1 cellular context compared by ENCODE assay signal in the genomic region with DNA sequence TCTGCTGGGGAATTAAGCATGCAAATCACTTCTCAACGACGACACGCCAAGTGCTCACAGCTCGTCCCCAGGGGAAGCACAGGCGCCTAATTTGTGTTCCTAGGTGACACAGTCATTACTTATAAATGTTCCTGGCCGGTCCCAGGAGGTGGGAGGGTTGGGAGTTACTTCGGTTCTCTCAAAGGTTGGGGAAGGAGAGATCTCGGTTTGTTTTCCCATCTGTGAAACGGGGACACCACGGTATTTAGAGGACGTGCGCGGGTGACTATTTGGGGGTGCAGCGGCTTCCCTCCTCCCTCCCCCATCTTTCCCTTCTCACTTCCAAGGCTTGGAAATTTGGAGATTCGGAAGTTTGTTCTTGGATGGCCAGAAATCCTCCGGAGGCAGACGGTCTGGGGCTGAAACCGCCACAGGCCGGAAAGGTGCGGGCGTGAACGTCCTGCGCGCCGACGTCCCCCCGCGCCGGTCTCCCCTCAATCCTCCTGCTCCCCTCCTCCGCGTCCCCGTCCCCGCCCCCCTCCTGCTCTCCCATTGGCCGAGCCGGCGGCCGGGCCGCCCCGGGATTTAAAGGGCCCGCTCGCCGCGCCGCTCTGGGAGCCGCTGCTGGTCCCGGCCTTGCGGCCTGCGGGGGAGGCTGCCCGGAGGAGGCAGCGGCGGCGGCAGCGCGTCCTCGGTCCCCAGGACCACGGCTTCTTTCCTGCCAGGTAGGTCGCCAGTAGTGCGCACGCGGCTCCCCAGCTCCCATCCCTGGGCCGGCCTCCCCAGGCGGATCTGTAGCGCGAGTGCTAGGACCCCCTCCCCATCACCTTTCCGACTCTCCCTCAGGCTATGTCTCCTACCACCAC.
TF ChIP-seq lines count a peak whose summit lies in the region.

TSS of gene PORCN (plus strand) at position 593 of the 845 bp plus-strand sequence. CDS start 829 bp downstream, outside the sequence.

TF ChIP-seq in HepG2, 621 proteins besides CTCF, POLR2A, EP300 and RAD21 (continued from another document and continues in another):
- TF ChIP-seq CCAR2 (optimal IDR thresholded peaks at IDR 0.05; ENCODE audit: low read depth, low read length), result no peak
- no peak for TF ChIP-seq SIX4 (CRISPR knock-in tag; IDR thresholded peaks at IDR 0.05)
- TF ChIP-seq, protein P1, sequence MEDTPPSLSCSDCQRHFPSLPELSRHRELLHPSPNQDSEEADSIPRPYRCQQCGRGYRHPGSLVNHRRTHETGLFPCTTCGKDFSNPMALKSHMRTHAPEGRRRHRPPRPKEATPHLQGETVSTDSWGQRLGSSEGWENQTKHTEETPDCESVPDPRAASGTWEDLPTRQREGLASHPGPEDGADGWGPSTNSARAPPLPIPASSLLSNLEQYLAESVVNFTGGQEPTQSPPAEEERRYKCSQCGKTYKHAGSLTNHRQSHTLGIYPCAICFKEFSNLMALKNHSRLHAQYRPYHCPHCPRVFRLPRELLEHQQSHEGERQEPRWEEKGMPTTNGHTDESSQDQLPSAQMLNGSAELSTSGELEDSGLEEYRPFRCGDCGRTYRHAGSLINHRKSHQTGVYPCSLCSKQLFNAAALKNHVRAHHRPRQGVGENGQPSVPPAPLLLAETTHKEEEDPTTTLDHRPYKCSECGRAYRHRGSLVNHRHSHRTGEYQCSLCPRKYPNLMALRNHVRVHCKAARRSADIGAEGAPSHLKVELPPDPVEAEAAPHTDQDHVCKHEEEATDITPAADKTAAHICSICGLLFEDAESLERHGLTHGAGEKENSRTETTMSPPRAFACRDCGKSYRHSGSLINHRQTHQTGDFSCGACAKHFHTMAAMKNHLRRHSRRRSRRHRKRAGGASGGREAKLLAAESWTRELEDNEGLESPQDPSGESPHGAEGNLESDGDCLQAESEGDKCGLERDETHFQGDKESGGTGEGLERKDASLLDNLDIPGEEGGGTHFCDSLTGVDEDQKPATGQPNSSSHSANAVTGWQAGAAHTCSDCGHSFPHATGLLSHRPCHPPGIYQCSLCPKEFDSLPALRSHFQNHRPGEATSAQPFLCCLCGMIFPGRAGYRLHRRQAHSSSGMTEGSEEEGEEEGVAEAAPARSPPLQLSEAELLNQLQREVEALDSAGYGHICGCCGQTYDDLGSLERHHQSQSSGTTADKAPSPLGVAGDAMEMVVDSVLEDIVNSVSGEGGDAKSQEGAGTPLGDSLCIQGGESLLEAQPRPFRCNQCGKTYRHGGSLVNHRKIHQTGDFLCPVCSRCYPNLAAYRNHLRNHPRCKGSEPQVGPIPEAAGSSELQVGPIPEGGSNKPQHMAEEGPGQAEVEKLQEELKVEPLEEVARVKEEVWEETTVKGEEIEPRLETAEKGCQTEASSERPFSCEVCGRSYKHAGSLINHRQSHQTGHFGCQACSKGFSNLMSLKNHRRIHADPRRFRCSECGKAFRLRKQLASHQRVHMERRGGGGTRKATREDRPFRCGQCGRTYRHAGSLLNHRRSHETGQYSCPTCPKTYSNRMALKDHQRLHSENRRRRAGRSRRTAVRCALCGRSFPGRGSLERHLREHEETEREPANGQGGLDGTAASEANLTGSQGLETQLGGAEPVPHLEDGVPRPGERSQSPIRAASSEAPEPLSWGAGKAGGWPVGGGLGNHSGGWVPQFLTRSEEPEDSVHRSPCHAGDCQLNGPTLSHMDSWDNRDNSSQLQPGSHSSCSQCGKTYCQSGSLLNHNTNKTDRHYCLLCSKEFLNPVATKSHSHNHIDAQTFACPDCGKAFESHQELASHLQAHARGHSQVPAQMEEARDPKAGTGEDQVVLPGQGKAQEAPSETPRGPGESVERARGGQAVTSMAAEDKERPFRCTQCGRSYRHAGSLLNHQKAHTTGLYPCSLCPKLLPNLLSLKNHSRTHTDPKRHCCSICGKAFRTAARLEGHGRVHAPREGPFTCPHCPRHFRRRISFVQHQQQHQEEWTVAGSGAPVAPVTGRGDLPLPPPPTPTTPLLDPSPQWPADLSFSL (CRISPR knock-in tag; IDR thresholded peaks at IDR 0.05), result no peak
- TF ChIP-seq SP4 (CRISPR knock-in tag; IDR thresholded peaks at IDR 0.05), result no peak; the same call in 1 of the 2 replicates
- no peak for TF ChIP-seq ZNF839 (CRISPR knock-in tag; IDR thresholded peaks at IDR 0.05; ENCODE audit: borderline replicate concordance)
- no peak for TF ChIP-seq ISX (CRISPR knock-in tag; conservative IDR thresholded peaks at IDR 0.05)
- no peak for TF ChIP-seq SP1 (IDR thresholded peaks at IDR 0.05)
- TF ChIP-seq SP1 (CRISPR knock-in tag; IDR thresholded peaks at IDR 0.05), result 0 out of 2 replicates have a peak, but pooled peaks have one; percentile 19
- TF ChIP-seq, protein P2, sequence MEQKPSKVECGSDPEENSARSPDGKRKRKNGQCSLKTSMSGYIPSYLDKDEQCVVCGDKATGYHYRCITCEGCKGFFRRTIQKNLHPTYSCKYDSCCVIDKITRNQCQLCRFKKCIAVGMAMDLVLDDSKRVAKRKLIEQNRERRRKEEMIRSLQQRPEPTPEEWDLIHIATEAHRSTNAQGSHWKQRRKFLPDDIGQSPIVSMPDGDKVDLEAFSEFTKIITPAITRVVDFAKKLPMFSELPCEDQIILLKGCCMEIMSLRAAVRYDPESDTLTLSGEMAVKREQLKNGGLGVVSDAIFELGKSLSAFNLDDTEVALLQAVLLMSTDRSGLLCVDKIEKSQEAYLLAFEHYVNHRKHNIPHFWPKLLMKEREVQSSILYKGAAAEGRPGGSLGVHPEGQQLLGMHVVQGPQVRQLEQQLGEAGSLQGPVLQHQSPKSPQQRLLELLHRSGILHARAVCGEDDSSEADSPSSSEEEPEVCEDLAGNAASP (CRISPR knock-in tag; IDR thresholded peaks at IDR 0.05; ENCODE audit: borderline replicate concordance), result no peak
- TF ChIP-seq PLRG1 (conservative IDR thresholded peaks at IDR 0.05), result no peak
- peak; percentile 44; the same call in 1 of the 2 replicates for TF ChIP-seq ZBTB10 (CRISPR knock-in tag; IDR thresholded peaks at IDR 0.05; ENCODE audit: borderline replicate concordance)
- no peak for TF ChIP-seq ZC3H4 (CRISPR knock-in tag; IDR thresholded peaks at IDR 0.05; ENCODE audit: borderline replicate concordance)
- no peak for TF ChIP-seq ZBTB7B (CRISPR knock-in tag; IDR thresholded peaks at IDR 0.05)
- TF ChIP-seq, protein P3, sequence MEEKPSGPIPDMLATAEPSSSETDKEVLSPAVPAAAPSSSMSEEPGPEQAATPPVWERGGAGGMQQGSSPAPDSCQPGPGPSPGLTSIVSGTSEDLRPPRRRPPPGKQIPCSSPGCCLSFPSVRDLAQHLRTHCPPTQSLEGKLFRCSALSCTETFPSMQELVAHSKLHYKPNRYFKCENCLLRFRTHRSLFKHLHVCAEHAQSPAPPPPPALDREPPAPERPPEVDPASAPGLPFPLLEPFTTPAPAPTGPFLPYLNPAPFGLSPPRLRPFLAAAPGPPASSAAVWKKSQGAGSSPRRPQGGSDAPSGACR (CRISPR knock-in tag; IDR thresholded peaks at IDR 0.05), result no peak
- TF ChIP-seq ZMYM2 (CRISPR knock-in tag; IDR thresholded peaks at IDR 0.05), result no peak
- TF ChIP-seq ZNF20 (CRISPR knock-in tag; IDR thresholded peaks at IDR 0.05), result no peak
- TF ChIP-seq ZNF639 (CRISPR knock-in tag; conservative IDR thresholded peaks at IDR 0.05), result no peak
- TF ChIP-seq AHR (CRISPR knock-in tag; IDR thresholded peaks at IDR 0.05), result no peak
- TF ChIP-seq ZBTB8A (CRISPR knock-in tag; IDR thresholded peaks at IDR 0.05; ENCODE audit: borderline replicate concordance, low read depth), result no peak
- no peak for TF ChIP-seq PRPF4 (IDR thresholded peaks at IDR 0.05; ENCODE audit: low read depth, low read length, poor library complexity, severe bottlenecking)
- TF ChIP-seq, protein P4, sequence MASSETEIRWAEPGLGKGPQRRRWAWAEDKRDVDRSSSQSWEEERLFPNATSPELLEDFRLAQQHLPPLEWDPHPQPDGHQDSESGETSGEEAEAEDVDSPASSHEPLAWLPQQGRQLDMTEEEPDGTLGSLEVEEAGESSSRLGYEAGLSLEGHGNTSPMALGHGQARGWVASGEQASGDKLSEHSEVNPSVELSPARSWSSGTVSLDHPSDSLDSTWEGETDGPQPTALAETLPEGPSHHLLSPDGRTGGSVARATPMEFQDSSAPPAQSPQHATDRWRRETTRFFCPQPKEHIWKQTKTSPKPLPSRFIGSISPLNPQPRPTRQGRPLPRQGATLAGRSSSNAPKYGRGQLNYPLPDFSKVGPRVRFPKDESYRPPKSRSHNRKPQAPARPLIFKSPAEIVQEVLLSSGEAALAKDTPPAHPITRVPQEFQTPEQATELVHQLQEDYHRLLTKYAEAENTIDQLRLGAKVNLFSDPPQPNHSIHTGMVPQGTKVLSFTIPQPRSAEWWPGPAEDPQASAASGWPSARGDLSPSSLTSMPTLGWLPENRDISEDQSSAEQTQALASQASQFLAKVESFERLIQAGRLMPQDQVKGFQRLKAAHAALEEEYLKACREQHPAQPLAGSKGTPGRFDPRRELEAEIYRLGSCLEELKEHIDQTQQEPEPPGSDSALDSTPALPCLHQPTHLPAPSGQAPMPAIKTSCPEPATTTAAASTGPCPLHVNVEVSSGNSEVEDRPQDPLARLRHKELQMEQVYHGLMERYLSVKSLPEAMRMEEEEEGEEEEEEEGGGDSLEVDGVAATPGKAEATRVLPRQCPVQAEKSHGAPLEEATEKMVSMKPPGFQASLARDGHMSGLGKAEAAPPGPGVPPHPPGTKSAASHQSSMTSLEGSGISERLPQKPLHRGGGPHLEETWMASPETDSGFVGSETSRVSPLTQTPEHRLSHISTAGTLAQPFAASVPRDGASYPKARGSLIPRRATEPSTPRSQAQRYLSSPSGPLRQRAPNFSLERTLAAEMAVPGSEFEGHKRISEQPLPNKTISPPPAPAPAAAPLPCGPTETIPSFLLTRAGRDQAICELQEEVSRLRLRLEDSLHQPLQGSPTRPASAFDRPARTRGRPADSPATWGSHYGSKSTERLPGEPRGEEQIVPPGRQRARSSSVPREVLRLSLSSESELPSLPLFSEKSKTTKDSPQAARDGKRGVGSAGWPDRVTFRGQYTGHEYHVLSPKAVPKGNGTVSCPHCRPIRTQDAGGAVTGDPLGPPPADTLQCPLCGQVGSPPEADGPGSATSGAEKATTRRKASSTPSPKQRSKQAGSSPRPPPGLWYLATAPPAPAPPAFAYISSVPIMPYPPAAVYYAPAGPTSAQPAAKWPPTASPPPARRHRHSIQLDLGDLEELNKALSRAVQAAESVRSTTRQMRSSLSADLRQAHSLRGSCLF (CRISPR knock-in tag; IDR thresholded peaks at IDR 0.05; ENCODE audit: borderline replicate concordance), result no peak
- no peak for TF ChIP-seq CEBPZ (IDR thresholded peaks at IDR 0.05; ENCODE audit: low read length)
- TF ChIP-seq SAP130 (CRISPR knock-in tag; IDR thresholded peaks at IDR 0.05; ENCODE audit: low read depth), result peak; percentile 13; the same call in 1 of the 2 replicates
